8 cellular contexts compared by ENCODE assay signal in genomic region chr14:99995700-99996356, GRCh38.
DNase-seq lines count a peak whose midpoint lies in the region; ATAC-seq, FAIRE-seq and TF ChIP-seq lines count a peak whose summit lies in the region.

No MANE protein-coding gene starts in this region.

- TF ChIP-seq POLR2A in H1 (IDR thresholded peaks at IDR 0.05; ENCODE audit: control extremely low read depth in 1 of 2, low read depth in 2 of 2, low read length in 2 of 2) (no peak), thyroid gland (IDR thresholded peaks at IDR 0.05) (no peak)

- in situ Hi-C loops in GM13977 (cut with MboI; ENCODE audit: low pct_unique_long_range_greater_than_20kb, low sequenced_read_pairs, unreplicated experiment) = no loop called here

- H4K20me1 ChIP-seq in H1 (replicated peaks in 1 of 2; ENCODE audit: control insufficient read depth in 1 of 2, insufficient read depth in 2 of 2, low read length in 2 of 2) = no peaks in the 10 kb centered on the region

- H3K4me1 ChIP-seq in H1 (replicated peaks in 1 of 4; ENCODE audit: control insufficient read depth in 3 of 4, insufficient read depth in 4 of 4, low read length in 3 of 4) (no peaks in the 10 kb centered on the region; a peak in 1 of 7 replicates), thyroid gland (no peaks in the 10 kb centered on the region)

- no peaks in the 10 kb centered on the region for H3K23me2 ChIP-seq in H1 (ENCODE audit: low read depth, low read length)

- no peaks in the 10 kb centered on the region for H3K79me1 ChIP-seq in H1 (ENCODE audit: low read depth, low read length)

- 23% methylated on average over 2 of the region's 2 CpGs; no CpG with 5 or more reads in 1 of the 2 experiments for WGBS in H1 (ENCODE audit: extremely low coverage in 1 of 2, insufficient coverage in 1 of 2, insufficient read length in 1 of 2, insufficient replicate concordance in 2 of 2, low coverage in 1 of 2, low lambda C conversion rate in 2 of 2, missing lambda C conversion rate in 1 of 2), 2 experiments
- WGBS in thyroid gland, 2 donors = 21 to 27% methylated on average over 2 of the region's 2 CpGs

- no peak overlapping the region for H2BK12ac ChIP-seq in H1 (ENCODE audit: low read depth, low read length)

- H3K36me3 ChIP-seq in H1 (ENCODE audit: control insufficient read depth in 2 of 4, insufficient read depth in 4 of 4, low read length in 3 of 4) = no peaks in the 10 kb centered on the region
- no peaks in the 10 kb centered on the region for H3K36me3 ChIP-seq in thyroid gland

- H2BK15ac ChIP-seq in H1 (ENCODE audit: low read length) = no peak overlapping the region

- H3K36me3 Mint-ChIP-seq in natural killer cell = no peaks in the 10 kb centered on the region

- H3K27ac ChIP-seq in H1 (ENCODE audit: low read depth, low read length) (no peak overlapping the region), thyroid gland (no peak overlapping the region)

- ATAC-seq in HG02798 (IDR thresholded peaks at IDR 0.05; ENCODE audit: poor library complexity, unreplicated experiment) = peak; percentile 98
- peak; percentile 82 to 96 (median 95) for ATAC-seq in natural killer cell

- TF ChIP-seq CTCF in GM13977 (IDR thresholded peaks at IDR 0.05; ENCODE audit: extremely low read depth, insufficient read depth, missing control alignments) (peak; percentile 90), H1 (IDR thresholded peaks at IDR 0.05; ENCODE audit: control extremely low read depth in 1 of 3, insufficient read depth in 1 of 3, low read depth in 1 of 3, low read length in 3 of 3) (peak; percentile 77 to 93 (median 87)), natural killer cell (IDR thresholded peaks at IDR 0.05) (peak; percentile 83), thyroid gland (IDR thresholded peaks at IDR 0.05) (peak; percentile 60 to 85 (median 70))

- no peaks in the 10 kb centered on the region for H3K9me3 Mint-ChIP-seq in natural killer cell

- no peak overlapping the region for H3K4me3 Mint-ChIP-seq in natural killer cell

- H3K9ac ChIP-seq in H1 (replicated peaks in 1 of 4; ENCODE audit: extremely low read depth in 1 of 4, low read depth in 3 of 4, low read length in 3 of 4) = no peak overlapping the region

- no peak overlapping the region for H4K5ac ChIP-seq in H1 (ENCODE audit: insufficient read length, low read depth, low read length)

- H3K4me3 ChIP-seq in H1 (ENCODE audit: extremely low read depth in 1 of 4, insufficient read depth in 2 of 4, low read depth in 3 of 4, low read length in 4 of 4) (no peak overlapping the region), thyroid gland (replicated peaks in 1 of 3) (no peak overlapping the region)

- peaks cover 5 to 7% of the 10 kb centered on the region in 2 donors for H3K4me1 Mint-ChIP-seq in natural killer cell

- H3K27me3 ChIP-seq in H1 (replicated peaks in 1 of 4; ENCODE audit: control insufficient read depth in 3 of 4, extremely low read depth in 1 of 4, insufficient read depth in 3 of 4, low read length in 3 of 4) = no peaks in the 10 kb centered on the region
- no peaks in the 10 kb centered on the region for H3K27me3 ChIP-seq in thyroid gland

- no peak overlapping the region for H2BK5ac ChIP-seq in H1 (ENCODE audit: low read depth, low read length)

- H2BK120ac ChIP-seq in H1 (replicated peaks; ENCODE audit: low read depth, low read length) = no peak overlapping the region

- no peak overlapping the region for H3K56ac ChIP-seq in H1 (replicated peaks; ENCODE audit: insufficient read length, low read depth, low read length)

- CTCF ChIA-PET in H1 (lab: Charles Lee; ENCODE audit: partially characterized antibody) = interaction anchor here (0.7 to 4.6 kb wide), 9 partner anchors 11 to 102 kb away, joined by 3 to 27 read pairs (median 4); no protein-coding TSS in a partner anchor

- H4K91ac ChIP-seq in H1 (replicated peaks; ENCODE audit: insufficient read length, low read length) = no peak overlapping the region

- FAIRE-seq in H1 (lab: Jason Lieb, UNC) = peak; percentile 99

- H3K23ac ChIP-seq in H1 (ENCODE audit: insufficient read length) = no peak overlapping the region

- no peak overlapping the region for H3K14ac ChIP-seq in H1 (ENCODE audit: insufficient read length)

- no peak overlapping the region for H2AFZ ChIP-seq in H1 (ENCODE audit: low read length)

- H3K79me2 ChIP-seq in H1 (ENCODE audit: control insufficient read depth in 1 of 2, insufficient read depth in 2 of 2, low read length in 2 of 2) = peaks cover 4 to 32% of the 10 kb centered on the region in 2 experiments; a peak in 3 of 4 replicates

- POLR2A ChIA-PET in H1 (lab: Charles Lee; ENCODE audit: partially characterized antibody) = no interaction called here

- no peak overlapping the region for H4K8ac ChIP-seq in H1 (ENCODE audit: extremely low read depth, insufficient read depth, low read length)

- no peak overlapping the region for H3K4ac ChIP-seq in H1 (replicated peaks; ENCODE audit: insufficient read length, low read depth, low read length)

- no peak overlapping the region for H3K27ac Mint-ChIP-seq in natural killer cell

- no peaks in the 10 kb centered on the region for H3K9me3 ChIP-seq in H1 (ENCODE audit: insufficient read depth in 2 of 2, low read depth in 1 of 2, low read length in 1 of 2)
- H3K9me3 ChIP-seq in thyroid gland = no peaks in the 10 kb centered on the region

- intact Hi-C loops in natural killer cell (cut with micrococcal nuclease) (no loop called here), thyroid gland (cut with DNase I) (no loop called here)

- TF ChIP-seq RAD21 in H1 (IDR thresholded peaks at IDR 0.05 in 1 of 2, conservative IDR thresholded peaks at IDR 0.05 in 1 of 2; ENCODE audit: low read depth in 2 of 2, low read length in 2 of 2) = peak; percentile 72 to 77

- no peak overlapping the region; the same call in 1 of the 2 replicates for H2BK20ac ChIP-seq in H1 (ENCODE audit: low read length)

- no peak overlapping the region for H3K4me2 ChIP-seq in H1 (ENCODE audit: insufficient read depth in 1 of 2, low read depth in 2 of 2, low read length in 2 of 2)

- peaks cover 8 to 10% of the 10 kb centered on the region in 2 donors for H3K27me3 Mint-ChIP-seq in natural killer cell (ENCODE audit: low read depth in 2 of 2)

- DNase-seq in A172 (ENCODE audit: low spot score) (peak; percentile 6), GM13977 (ENCODE audit: low spot score) (peak; percentile 68), NCI-H69 (lab: John Stamatoyannopoulos, UW) (peak; percentile 58), H1 (ENCODE audit: low read depth in 1 of 2, low spot score in 2 of 2) (peak; percentile 29 to 80), natural killer cell (peak; percentile 49), thyroid gland (peak; percentile 61 to 63)
- peak; percentile 71 to 78 for DNase-seq in activated CD4-positive, alpha-beta T cell treated with anti-CD3 and anti-CD28 coated beads, Interleukin-2, amount 50 U/mL, for 48 hours

- no peak for TF ChIP-seq EP300 in H1 (IDR thresholded peaks at IDR 0.05; ENCODE audit: borderline replicate concordance in 1 of 2, low read depth in 2 of 2, low read length in 2 of 2)

- no peak overlapping the region for H2AK5ac ChIP-seq in H1 (ENCODE audit: low read depth, low read length)

- H3K18ac ChIP-seq in H1 (ENCODE audit: extremely low read depth, low read length) = no peak overlapping the region

TF ChIP-seq in H1, 55 proteins besides CTCF, POLR2A, EP300 and RAD21:
- TF ChIP-seq SIN3A (conservative IDR thresholded peaks at IDR 0.05 in 1 of 2, IDR thresholded peaks at IDR 0.05 in 1 of 2; ENCODE audit: low read depth in 1 of 2, low read length in 2 of 2) (0 out of 4 replicates have a peak, but pooled peaks of 1 of the 2 experiments have one; percentile 20), EGR1 (IDR thresholded peaks at IDR 0.05; ENCODE audit: borderline replicate concordance, low read depth, low read length) (no peak)

Comparison
In these comparisons a context has a peak if more than half of its experiments do, and no peak if none do; other contexts are left out.
1. DNase-seq: peak in every context shown above with its lines; median percentile 74 in activated CD4-positive, alpha-beta T cell treated with anti-CD3 and anti-CD28 coated beads, Interleukin-2, amount 50 U/mL, for 48 hours; 68 in GM13977; 62 in thyroid gland; 58 in NCI-H69; 54 in H1; 49 in natural killer cell; 6 in A172.